ENCODE assay signal across 19 cellular contexts in the genomic region with DNA sequence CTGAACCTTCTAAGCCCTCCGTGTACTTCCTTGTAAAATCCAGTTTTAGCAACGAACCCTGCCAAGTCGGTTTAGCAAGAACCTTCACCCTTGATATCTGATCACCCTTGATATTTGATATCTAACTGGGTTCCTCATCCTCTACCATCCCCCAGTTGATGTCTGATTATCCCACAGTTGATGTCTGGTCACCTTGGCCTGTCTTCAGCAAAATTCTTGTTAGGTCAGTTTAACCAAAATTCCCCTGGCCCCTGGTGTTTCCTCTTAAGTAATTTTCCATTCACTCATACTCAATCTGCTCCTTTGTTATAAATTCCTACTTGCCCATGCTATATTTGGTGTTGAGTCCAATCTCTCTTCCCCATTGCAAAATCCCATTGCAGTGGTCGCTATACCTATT.
DNase-seq lines count a peak whose midpoint lies in the region; ATAC-seq, FAIRE-seq and TF ChIP-seq lines count a peak whose summit lies in the region.
"Had no signal": no experiment of that assay in that cellular context is flagged by ENCODE, and none has a peak within 500 bp of the region (broad histone marks: within the 10 kb centered on the region; RNA-seq: fewer than 3 reads in every experiment).

No MANE protein-coding gene starts in this region.

- FAIRE-seq in bronchial epithelial cell (lab: Jason Lieb, UNC): no peak
- FAIRE-seq: A204.1, RCC 7860 had no signal

- no peak overlapping the region for H3K4me3 ChIP-seq in bronchial epithelial cell (ENCODE audit: low read depth, low read length)
- H3K4me3 ChIP-seq in fibroblast of pulmonary artery (replicated peaks; ENCODE audit: low read depth, low read length): no peak overlapping the region
- H3K4me3 ChIP-seq in prostate gland: no peak overlapping the region

- DNase-seq in NCI-H2029 (lab: John Stamatoyannopoulos, UW) (peak; percentile 23), NCI-H2029 treated with DMSO at 0.1 percent for 48 hours (lab: John Stamatoyannopoulos, UW) (no peak), bronchial epithelial cell (ENCODE audit: low read depth) (peak; percentile 28), fibroblast of pulmonary artery (ENCODE audit: low read depth) (peak; percentile 25), prostate gland (ENCODE audit: low spot score) (no peak), foreskin melanocyte (no peak), foreskin keratinocyte (no peak)
- DNase-seq: C1 segment of cervical spinal cord, H9, Kasumi-1, NCI-H1105 treated with DMSO at 0.1 percent for 48 hours, NCI-H1694 treated with DMSO at 0.1 percent for 48 hours, NCI-H748 treated with DMSO at 0.1 percent for 48 hours, SHP77, SK-N-SH, T-helper 1 cell had no signal

- 40% methylated on average over 4 of the region's 4 CpGs for WGBS in prostate gland

- H3K4me1 ChIP-seq in prostate gland (replicated peaks) (peaks cover 4% of the 10 kb centered on the region), foreskin keratinocyte (no peaks in the 10 kb centered on the region)

- ATAC-seq in GM21825 (IDR thresholded peaks at IDR 0.05; ENCODE audit: unreplicated experiment) (no peak), foreskin keratinocyte (no peak)

- H3K27ac ChIP-seq in prostate gland (no peak overlapping the region), foreskin keratinocyte (no peak overlapping the region)

- TF ChIP-seq POLR2A in prostate gland (IDR thresholded peaks at IDR 0.05): no peak

- intact Hi-C loops in prostate gland (cut with DNase I): no loop called here

- H3K27me3 ChIP-seq in bronchial epithelial cell (ENCODE audit: control insufficient read depth, insufficient read depth, low read length): no peaks in the 10 kb centered on the region
- H3K27me3 ChIP-seq in prostate gland (replicated peaks; ENCODE audit: insufficient read depth): no peaks in the 10 kb centered on the region
- H3K27me3 ChIP-seq in foreskin keratinocyte: peaks cover 12% of the 10 kb centered on the region

- no peaks in the 10 kb centered on the region for H3K9me3 ChIP-seq in prostate gland
- H3K9me3 ChIP-seq: SK-N-SH had no signal

- H3K36me3 ChIP-seq in bronchial epithelial cell (ENCODE audit: control insufficient read depth, insufficient read depth, low read length) (no peaks in the 10 kb centered on the region), prostate gland (no peaks in the 10 kb centered on the region)

- TF ChIP-seq CTCF in bronchial epithelial cell (IDR thresholded peaks at IDR 0.05; ENCODE audit: insufficient read depth, low read length, severe bottlenecking) (no peak), fibroblast of pulmonary artery (IDR thresholded peaks at IDR 0.05; ENCODE audit: low read length, missing control alignments) (no peak), prostate gland (IDR thresholded peaks at IDR 0.05) (no peak), foreskin keratinocyte (conservative IDR thresholded peaks at IDR 0.05) (no peak)

Comparison
In these comparisons a context has a peak if more than half of its experiments do, and no peak if none do; other contexts are left out.
1. DNase-seq: peak in NCI-H2029 (single experiment), bronchial epithelial cell (single experiment) and fibroblast of pulmonary artery (single experiment); none in NCI-H2029 treated with DMSO at 0.1 percent for 48 hours (single experiment), prostate gland (single experiment), foreskin melanocyte (single experiment) and foreskin keratinocyte (0 of 2).